8 cellular contexts compared by ENCODE assay signal in the genomic region with DNA sequence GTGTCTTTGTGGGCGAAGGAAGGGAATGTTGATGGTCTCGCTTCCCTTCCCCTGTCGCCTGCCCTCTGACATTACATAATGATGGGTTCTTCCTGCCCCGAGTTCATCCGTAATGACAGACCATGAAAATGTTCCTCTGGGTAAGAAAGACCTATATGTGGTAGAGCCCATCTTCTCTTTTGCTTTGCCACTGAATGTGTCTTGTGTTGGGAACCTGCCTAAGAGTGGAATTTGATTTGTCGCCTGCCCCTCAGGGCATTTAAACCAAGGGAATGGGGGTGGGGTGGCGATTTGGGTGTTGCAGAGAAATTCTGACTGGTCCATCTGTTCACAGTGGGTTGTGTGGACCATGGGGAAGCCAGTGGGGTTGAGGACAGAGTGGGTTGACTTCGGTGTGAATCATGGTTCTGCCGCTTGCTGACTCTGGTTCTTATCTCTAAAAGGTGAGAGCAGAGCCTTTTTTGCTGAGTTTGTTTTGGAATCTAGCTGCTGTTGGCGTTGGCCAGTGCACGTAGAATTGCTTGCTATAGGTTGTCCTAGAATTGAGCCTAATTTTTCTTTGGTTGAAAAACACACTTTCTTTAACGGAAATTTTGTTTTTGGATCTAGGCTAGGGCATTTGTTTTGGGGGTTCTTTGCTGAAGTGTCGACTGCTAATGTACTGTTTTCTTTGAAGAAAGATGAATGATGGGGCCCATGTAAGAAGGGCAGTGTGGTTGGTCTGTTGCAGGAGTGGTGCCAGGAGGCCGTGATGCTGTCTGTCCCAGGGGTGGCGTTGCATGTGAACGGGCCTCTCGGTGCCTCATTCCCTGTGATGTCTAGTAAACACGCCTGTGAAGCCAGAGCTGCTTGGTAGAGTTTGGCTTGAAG. TPM values are rescaled to one million over a fixed set of nuclear protein-coding genes. Genes with fewer than 3 reads are reported as not detected.
DNase-seq lines count a peak whose midpoint lies in the region; ATAC-seq, FAIRE-seq and TF ChIP-seq lines count a peak whose summit lies in the region.

No MANE protein-coding gene starts in this region.

- peak overlapping the region; percentile 93 for H3K4me2 ChIP-seq in Loucy (ENCODE audit: low read depth, low read length, poor library complexity, severe bottlenecking)
- peak overlapping the region; percentile 95 for H3K4me2 ChIP-seq in keratinocyte (ENCODE audit: control insufficient read depth, extremely low read depth, insufficient read depth, low read depth, low read length)

- TF ChIP-seq CTCF in Loucy (conservative IDR thresholded peaks at IDR 0.05; ENCODE audit: low read length) (no peak; the same call in 1 of the 2 replicates), keratinocyte (optimal IDR thresholded peaks at IDR 0.05 in 1 of 3, IDR thresholded peaks at IDR 0.05 in 1 of 3, conservative IDR thresholded peaks at IDR 0.05 in 1 of 3; ENCODE audit: extremely low read depth in 1 of 3, insufficient read depth in 2 of 3, low read length in 3 of 3) (no peak)

- peaks cover 8% of the 10 kb centered on the region for H3K36me3 Mint-ChIP-seq in activated naive CD8-positive, alpha-beta T cell treated with anti-CD3 and anti-CD28 coated beads for 36 hours

- H3K36me3 ChIP-seq in Loucy (ENCODE audit: insufficient read depth, low read length): no peaks in the 10 kb centered on the region
- no peaks in the 10 kb centered on the region for H3K36me3 ChIP-seq in keratinocyte (ENCODE audit: control insufficient read depth in 2 of 2, extremely low read depth in 1 of 2, insufficient read depth in 2 of 2, low read length in 2 of 2)
- H3K36me3 ChIP-seq in stomach smooth muscle (ENCODE audit: control insufficient read depth in 2 of 2, insufficient read depth in 2 of 2, low read length in 2 of 2): no peaks in the 10 kb centered on the region

- H3K9me2 ChIP-seq in Loucy (replicated peaks; ENCODE audit: low read depth, low read length): no peaks in the 10 kb centered on the region

- H3K9ac ChIP-seq in Loucy (ENCODE audit: low read depth, low read length, poor library complexity, severe bottlenecking): peak overlapping the region; percentile 68
- H3K9ac ChIP-seq in keratinocyte (ENCODE audit: control insufficient read depth, extremely low read depth, insufficient read depth, low read length): peak overlapping the region; percentile 79
- H3K9ac ChIP-seq in stomach smooth muscle (ENCODE audit: low read length in 2 of 2): peak overlapping the region; percentile 78 to 81

- H3K4me3 ChIP-seq in Loucy (ENCODE audit: low read length, poor library complexity, severe bottlenecking): peak overlapping the region; percentile 91
- peak overlapping the region; percentile 56 to 88 (median 68) for H3K4me3 ChIP-seq in keratinocyte (ENCODE audit: control insufficient read depth in 2 of 3, extremely low read depth in 1 of 3, insufficient read depth in 2 of 3, low read depth in 1 of 3, low read length in 3 of 3)
- peak overlapping the region; percentile 68 to 85 for H3K4me3 ChIP-seq in stomach smooth muscle (ENCODE audit: low read length in 2 of 2)

- H3K27ac ChIP-seq in keratinocyte (ENCODE audit: control insufficient read depth, insufficient read depth, low read length): no peak overlapping the region
- peak overlapping the region; percentile 58 for H3K27ac ChIP-seq in stomach smooth muscle (ENCODE audit: low read length)

- ATAC-seq in GM21390 (IDR thresholded peaks at IDR 0.05; ENCODE audit: unreplicated experiment) (no peak), GM18909 (IDR thresholded peaks at IDR 0.05; ENCODE audit: poor library complexity, unreplicated experiment) (no peak)

- H3K9me3 ChIP-seq in Loucy (ENCODE audit: insufficient read depth, low read depth, low read length): no peaks in the 10 kb centered on the region
- H3K9me3 ChIP-seq in keratinocyte (ENCODE audit: control insufficient read depth, low read depth, low read length): no peaks in the 10 kb centered on the region
- H3K9me3 ChIP-seq in stomach smooth muscle (ENCODE audit: control insufficient read depth in 2 of 2, low read length in 2 of 2): no peaks in the 10 kb centered on the region

- H4K20me1 ChIP-seq in Loucy (ENCODE audit: insufficient read depth, low read length, poor library complexity, severe bottlenecking): peaks cover 22% of the 10 kb centered on the region
- no peaks in the 10 kb centered on the region for H4K20me1 ChIP-seq in keratinocyte (ENCODE audit: control insufficient read depth, extremely low read depth, insufficient read depth, low read length)

- H3K27me3 ChIP-seq in Loucy (ENCODE audit: insufficient read depth, low read length, poor library complexity, severe bottlenecking): no peaks in the 10 kb centered on the region
- no peaks in the 10 kb centered on the region for H3K27me3 ChIP-seq in keratinocyte (ENCODE audit: control insufficient read depth, extremely low read depth, insufficient read depth, low read length)
- no peaks in the 10 kb centered on the region for H3K27me3 ChIP-seq in stomach smooth muscle (ENCODE audit: control insufficient read depth in 1 of 2, insufficient read depth in 2 of 2, low read length in 2 of 2)

- no peaks in the 10 kb centered on the region for H3K9me1 ChIP-seq in keratinocyte (ENCODE audit: control insufficient read depth, extremely low read depth, insufficient read depth, low read length)

- dilution Hi-C loops in keratinocyte (cut with MboI; ENCODE audit: extremely low pct_ligation_motif_present, low sequenced_read_pairs): no loop called here

- H2AFZ ChIP-seq in Loucy (ENCODE audit: low read length): no peak overlapping the region
- peak overlapping the region; percentile 59 for H2AFZ ChIP-seq in keratinocyte (ENCODE audit: control insufficient read depth, low read length)

- no peak for FAIRE-seq in keratinocyte (lab: Jason Lieb, UNC)

- H3K79me2 ChIP-seq in Loucy (ENCODE audit: insufficient read depth, low read length) (peaks cover 50% of the 10 kb centered on the region), keratinocyte (ENCODE audit: control insufficient read depth, insufficient read depth, low read length) (peaks cover 32% of the 10 kb centered on the region)

- peak overlapping the region; percentile 90 for H3K4me3 Mint-ChIP-seq in activated naive CD8-positive, alpha-beta T cell treated with anti-CD3 and anti-CD28 coated beads for 36 hours

- H3K4me1 Mint-ChIP-seq in activated naive CD8-positive, alpha-beta T cell treated with anti-CD3 and anti-CD28 coated beads for 36 hours: peaks cover 51% of the 10 kb centered on the region

- peaks cover 3% of the 10 kb centered on the region; the same call in 1 of the 2 replicates for H3F3A ChIP-seq in Loucy (ENCODE audit: low read depth)

- DNase-seq in DMS53 treated with DMSO at 0.1 percent for 48 hours (lab: John Stamatoyannopoulos, UW; ENCODE audit: unreplicated experiment): peak; percentile 61
- DNase-seq in activated naive CD8-positive, alpha-beta T cell treated with anti-CD3 and anti-CD28 coated beads for 36 hours: no peak
- no peak for DNase-seq in keratinocyte (ENCODE audit: low read depth, low spot score)
- DNase-seq in HuH-7 (ENCODE audit: low spot score): no peak

- H3K9me3 Mint-ChIP-seq in activated naive CD8-positive, alpha-beta T cell treated with anti-CD3 and anti-CD28 coated beads for 36 hours: no peaks in the 10 kb centered on the region

- no peaks in the 10 kb centered on the region for H3K27me3 Mint-ChIP-seq in activated naive CD8-positive, alpha-beta T cell treated with anti-CD3 and anti-CD28 coated beads for 36 hours

- H3K4me1 ChIP-seq in Loucy (ENCODE audit: insufficient read depth, low read length, poor library complexity, severe bottlenecking) (peaks cover 54% of the 10 kb centered on the region), keratinocyte (ENCODE audit: control insufficient read depth, extremely low read depth, insufficient read depth, low read length) (peaks cover 19% of the 10 kb centered on the region), stomach smooth muscle (ENCODE audit: control insufficient read depth, insufficient read depth, low read length) (peaks cover 20% of the 10 kb centered on the region)

- peak overlapping the region; percentile 88 for H3K27ac Mint-ChIP-seq in activated naive CD8-positive, alpha-beta T cell treated with anti-CD3 and anti-CD28 coated beads for 36 hours

RNA-seq across cellular contexts. Expression of a gene that starts 1.3 kb away (rescaled TPM):
- total RNA-seq in activated naive CD8-positive, alpha-beta T cell treated with anti-CD3 and anti-CD28 coated beads for 36 hours: 10 to 100 TPM; 31.6 to 31.9 TPM
- 10.7 to 15.4 TPM (median 11.5 TPM) in 3 replicates for polyA plus RNA-seq in keratinocyte
- polyA plus RNA-seq in keratinocyte (2011; ENCODE audit: low read depth): 4.7 TPM
- polyA plus RNA-seq in keratinocyte (2011; cell fraction: cytosol; rRNA removed): 9.6 and 12.8 TPM in 2 replicates
- polyA plus RNA-seq in keratinocyte (2011; cell fraction: nucleus; rRNA removed): 28.0 and 30.5 TPM in 2 replicates
- 4.6 and 9.8 TPM in 2 replicates for polyA plus RNA-seq in keratinocyte (2012; ENCODE audit: low replicate concordance)
- polyA minus RNA-seq in keratinocyte: 45.4 to 48.5 TPM (median 47.6 TPM) in 3 replicates
- 22.1 TPM for polyA minus RNA-seq in keratinocyte (2011; cell fraction: cytosol; rRNA and poly(A)+ RNA removed)
- polyA minus RNA-seq in keratinocyte (2011; cell fraction: nucleus; rRNA and poly(A)+ RNA removed): 44.6 and 53.4 TPM in 2 replicates
